11 cellular contexts compared by ENCODE assay signal in genomic region chr9:13688990-13689600, GRCh38.
DNase-seq lines count a peak whose midpoint lies in the region; ATAC-seq and TF ChIP-seq lines count a peak whose summit lies in the region.
"Had no signal": no experiment of that assay in that cellular context is flagged by ENCODE, and none has a peak within 500 bp of the region (broad histone marks: within the 10 kb centered on the region; RNA-seq: fewer than 3 reads in every experiment).

No MANE protein-coding gene starts in this region.

- no peak overlapping the region for H3K27ac Mint-ChIP-seq in Caco-2 (ENCODE audit: unreplicated experiment)

- DNase-seq in Caco-2 (no peak), NCI-H146 treated with DMSO at 0.1 percent for 48 hours (lab: John Stamatoyannopoulos, UW; ENCODE audit: unreplicated experiment) (peak; percentile 4), dermis blood vessel endothelial cell (peak; percentile 74), mesenchymal stem cell (peak; percentile 41)
- DNase-seq in activated effector memory CD4-positive, alpha-beta T cell treated with anti-CD3 and anti-CD28 coated beads, Interleukin-2, amount 50 U/mL, for 16 hours = no peak
- DNase-seq in activated CD4-positive, alpha-beta T cell treated with anti-CD3 and anti-CD28 coated beads, Interleukin-2, amount 50 U/mL, for 4 hours = no peak
- DNase-seq: activated CD4-positive, alpha-beta T cell treated with anti-CD3 and anti-CD28 coated beads for 1 hour; NCI-H1436 treated with DMSO at 0.1 percent for 48 hours had no signal

- H3K18ac ChIP-seq in mesenchymal stem cell (ENCODE audit: low read depth in 1 of 2, low read length in 2 of 2) = no peak overlapping the region

- no TSS peak for BruUV-seq in Caco-2 (replicated peaks; lab: Mats Ljungman, UMichigan)

- peak; percentile 5 to 13 for TF ChIP-seq CTCF in Caco-2 (IDR thresholded peaks at IDR 0.05; ENCODE audit: insufficient read depth in 1 of 2, low read depth in 1 of 2, low read length in 1 of 2, severe bottlenecking in 1 of 2, unreplicated experiment in 1 of 2)

- H3K36me3 ChIP-seq in Caco-2 (ENCODE audit: control insufficient read depth, insufficient read depth, low read length) (no peaks in the 10 kb centered on the region), mesenchymal stem cell (ENCODE audit: control insufficient read depth in 1 of 2, insufficient read depth in 2 of 2, low read depth in 1 of 2, low read length in 2 of 2) (no peaks in the 10 kb centered on the region)

- H3K4me2 ChIP-seq in mesenchymal stem cell (ENCODE audit: low read length, poor library complexity, severe bottlenecking) = no peak overlapping the region

- H4K91ac ChIP-seq in mesenchymal stem cell (ENCODE audit: low read length) = no peak overlapping the region

- no peak overlapping the region for H2BK15ac ChIP-seq in mesenchymal stem cell (ENCODE audit: low read depth, poor library complexity, severe bottlenecking)

- no peak overlapping the region for H2BK120ac ChIP-seq in mesenchymal stem cell (ENCODE audit: low read depth, low read length)

- no peak overlapping the region for H3K4me3 ChIP-seq in Caco-2 (ENCODE audit: low read depth, low read length)
- no peak overlapping the region for H3K4me3 ChIP-seq in mesenchymal stem cell (ENCODE audit: insufficient read depth in 1 of 2, low read depth in 1 of 2, low read length in 2 of 2)

- no peaks in the 10 kb centered on the region for H3K9me3 ChIP-seq in Caco-2
- H3K9me3 ChIP-seq in mesenchymal stem cell (ENCODE audit: control insufficient read depth, low read length) = no peaks in the 10 kb centered on the region

- no peak for TF ChIP-seq POLR2A in GM18505 (IDR thresholded peaks at IDR 0.05; ENCODE audit: borderline replicate concordance, extremely low read depth, insufficient read depth, insufficient read length)

- no peaks in the 10 kb centered on the region for H3K36me3 Mint-ChIP-seq in Caco-2 (ENCODE audit: insufficient read depth, unreplicated experiment)

- no peak overlapping the region for H3K9ac ChIP-seq in mesenchymal stem cell (ENCODE audit: low read length)

- no peak overlapping the region for H2BK5ac ChIP-seq in mesenchymal stem cell (ENCODE audit: low read depth, low read length, poor library complexity, severe bottlenecking)

- CTCF ChIA-PET in Caco-2 (lab: Charles Lee) = no interaction called here

- H3K4ac ChIP-seq in mesenchymal stem cell (ENCODE audit: low read depth in 1 of 2, low read length in 2 of 2) = no peak overlapping the region

- peak overlapping the region; percentile 14 for H3K27ac ChIP-seq in mesenchymal stem cell (ENCODE audit: low read length, poor library complexity, severe bottlenecking)

- no peaks in the 10 kb centered on the region for H3K27me3 Mint-ChIP-seq in Caco-2 (ENCODE audit: insufficient read depth, unreplicated experiment)
- H3K27me3 Mint-ChIP-seq: central memory CD8-positive, alpha-beta T cell had no signal

- ATAC-seq in HG02759 (IDR thresholded peaks at IDR 0.05; ENCODE audit: unreplicated experiment) (no peak), GM18505 (IDR thresholded peaks at IDR 0.05; ENCODE audit: unreplicated experiment) (no peak)

- H2AK5ac ChIP-seq in mesenchymal stem cell (ENCODE audit: low read length, severe bottlenecking) = no peak overlapping the region

- no peak overlapping the region for H2AFZ ChIP-seq in mesenchymal stem cell (ENCODE audit: low read depth, low read length)

- H3K27me3 ChIP-seq in Caco-2 (replicated peaks; ENCODE audit: control insufficient read depth, insufficient read depth, low read length) (no peaks in the 10 kb centered on the region), mesenchymal stem cell (ENCODE audit: control insufficient read depth in 1 of 2, insufficient read depth in 1 of 2, low read length in 2 of 2) (no peaks in the 10 kb centered on the region)

- intact Hi-C loops in Caco-2 (cut with micrococcal nuclease; ENCODE audit: unreplicated experiment) = loop anchor here (2.0 kb wide), 1 partner anchor 262 kb away; no protein-coding TSS in a partner anchor

- whole genome bisulfite sequencing in mesenchymal stem cell = no CpG with 5 or more reads among the region's 1 CpG

- no peak overlapping the region for H3K4me3 Mint-ChIP-seq in Caco-2 (ENCODE audit: unreplicated experiment)
- H3K4me3 Mint-ChIP-seq: central memory CD8-positive, alpha-beta T cell had no signal

- POLR2A ChIA-PET in Caco-2 (lab: Charles Lee) = no interaction called here

- H2BK12ac ChIP-seq in mesenchymal stem cell (ENCODE audit: low read length in 2 of 2) = peak overlapping the region in 1 of 2 experiments; percentile 54

- H4K8ac ChIP-seq in mesenchymal stem cell (ENCODE audit: low read length) = no peak overlapping the region

- H3K79me1 ChIP-seq in mesenchymal stem cell (replicated peaks; ENCODE audit: low read length, poor library complexity, severe bottlenecking) = no peaks in the 10 kb centered on the region

- no peaks in the 10 kb centered on the region for H3K9me3 Mint-ChIP-seq in Caco-2 (ENCODE audit: unreplicated experiment)

- H3K23ac ChIP-seq in mesenchymal stem cell (ENCODE audit: low read length in 2 of 2) = no peak overlapping the region

- H3K14ac ChIP-seq in mesenchymal stem cell (ENCODE audit: low read length in 2 of 2) = no peak overlapping the region

- H3K4me1 Mint-ChIP-seq in Caco-2 (ENCODE audit: low read depth, unreplicated experiment) = no peaks in the 10 kb centered on the region
- H3K4me1 Mint-ChIP-seq: central memory CD8-positive, alpha-beta T cell had no signal

- no peaks in the 10 kb centered on the region for H3K4me1 ChIP-seq in Caco-2
- no peaks in the 10 kb centered on the region for H3K4me1 ChIP-seq in mesenchymal stem cell (ENCODE audit: control insufficient read depth, insufficient read depth, low read depth, low read length)

Comparison
In these comparisons a context has a peak if more than half of its experiments do, and no peak if none do; other contexts are left out.
1. DNase-seq: peak in NCI-H146 treated with DMSO at 0.1 percent for 48 hours (single experiment), dermis blood vessel endothelial cell (single experiment) and mesenchymal stem cell (single experiment); none in Caco-2 (0 of 2), activated effector memory CD4-positive, alpha-beta T cell treated with anti-CD3 and anti-CD28 coated beads, Interleukin-2, amount 50 U/mL, for 16 hours (single experiment) and activated CD4-positive, alpha-beta T cell treated with anti-CD3 and anti-CD28 coated beads, Interleukin-2, amount 50 U/mL, for 4 hours (0 of 2).